ENCODE assay signal across 19 cellular contexts in genomic region chr17:67570797-67571196, GRCh38.
"Had no signal": no experiment of that assay in that cellular context is flagged by ENCODE, and none has a peak within 500 bp of the region (broad histone marks: within the 10 kb centered on the region; RNA-seq: fewer than 3 reads in every experiment).

No MANE protein-coding gene starts in this region.

- H3K79me2 ChIP-seq: hepatocyte had no signal

- ATAC-seq: activated CD8-positive, alpha-beta T cell treated with anti-CD3 and anti-CD28 coated beads for 36 hours; foreskin keratinocyte; stimulated activated naive CD8-positive, alpha-beta T cell treated with anti-CD3 and anti-CD28 coated beads, Interleukin-15, Interleukin-2, amounts not matched to agents 100 U/mL and 50 U/mL, for 24 hours had no signal

- H3K9me3 ChIP-seq: adrenal gland, breast epithelium, esophagus squamous epithelium, lower lobe of right lung, tibial artery had no signal

- H3K36me3 ChIP-seq: adrenal gland, breast epithelium, esophagus squamous epithelium, lower lobe of right lung, tibial artery had no signal

- H3K27me3 Mint-ChIP-seq: activated CD4-positive, alpha-beta T cell treated with anti-CD3 and anti-CD28 coated beads, Interleukin-2, amount 10 ng/mL, durations not matched to agents 24 days and 14 days; activated CD8-positive, alpha-beta T cell treated with anti-CD3 and anti-CD28 coated beads for 36 hours had no signal

- H2AFZ ChIP-seq: hepatocyte had no signal

- H3K27ac Mint-ChIP-seq: activated CD4-positive, alpha-beta T cell treated with anti-CD3 and anti-CD28 coated beads, Interleukin-2, amount 10 ng/mL, durations not matched to agents 24 days and 14 days; activated CD8-positive, alpha-beta T cell treated with anti-CD3 and anti-CD28 coated beads for 36 hours; mesothelial cell of epicardium had no signal

- H3K4me1 ChIP-seq: breast epithelium, lower lobe of right lung, tibial artery had no signal

- H3K36me3 Mint-ChIP-seq: mesothelial cell of epicardium had no signal

- H3K27ac ChIP-seq: breast epithelium, esophagus squamous epithelium, foreskin keratinocyte, hepatocyte, lower lobe of right lung, tibial artery had no signal

- H3K9me3 Mint-ChIP-seq: activated CD4-positive, alpha-beta T cell treated with anti-CD3 and anti-CD28 coated beads, Interleukin-2, amount 10 ng/mL, durations not matched to agents 24 days and 14 days; activated CD8-positive, alpha-beta T cell treated with anti-CD3 and anti-CD28 coated beads for 36 hours; mesothelial cell of epicardium; neural crest cell had no signal

- H3K4me3 ChIP-seq: adrenal gland, breast epithelium, esophagus squamous epithelium, hepatocyte, lower lobe of right lung, tibial artery had no signal

- H3K4me2 ChIP-seq: hepatocyte had no signal

- H3K4me3 Mint-ChIP-seq: activated CD4-positive, alpha-beta T cell treated with anti-CD3 and anti-CD28 coated beads, Interleukin-2, amount 10 ng/mL, durations not matched to agents 24 days and 14 days; activated CD8-positive, alpha-beta T cell treated with anti-CD3 and anti-CD28 coated beads for 36 hours; mesothelial cell of epicardium; neural crest cell had no signal

- DNase-seq: activated CD4-positive, alpha-beta T cell treated with anti-CD3 and anti-CD28 coated beads, Interleukin-2, amount 10 ng/mL, durations not matched to agents 24 days and 14 days; activated CD8-positive, alpha-beta T cell treated with anti-CD3 and anti-CD28 coated beads for 36 hours; activated effector memory CD4-positive, alpha-beta T cell treated with anti-CD3 and anti-CD28 coated beads, Interleukin-2, amount 50 U/mL, for 16 hours; activated naive CD4-positive, alpha-beta T cell treated with anti-CD3 and anti-CD28 coated beads, Interleukin-2, amount 50 U/mL, for 16 hours; activated T-cell treated with anti-CD3 and anti-CD28 coated beads, Interleukin-2, amount 50 U/mL, for 48 hours; cortex of kidney; effector CD8-positive, alpha-beta T cell; esophagus squamous epithelium; foreskin keratinocyte; lower lobe of right lung; retina; stimulated activated naive CD8-positive, alpha-beta T cell treated with anti-CD3 and anti-CD28 coated beads, Interleukin-15, Interleukin-2, amounts not matched to agents 100 U/mL and 50 U/mL, for 24 hours; T1000; tibial artery had no signal

- H3K27me3 ChIP-seq: adrenal gland, breast epithelium, foreskin keratinocyte, hepatocyte, tibial artery had no signal
